1 cellular context compared by ENCODE assay signal in the genomic region with DNA sequence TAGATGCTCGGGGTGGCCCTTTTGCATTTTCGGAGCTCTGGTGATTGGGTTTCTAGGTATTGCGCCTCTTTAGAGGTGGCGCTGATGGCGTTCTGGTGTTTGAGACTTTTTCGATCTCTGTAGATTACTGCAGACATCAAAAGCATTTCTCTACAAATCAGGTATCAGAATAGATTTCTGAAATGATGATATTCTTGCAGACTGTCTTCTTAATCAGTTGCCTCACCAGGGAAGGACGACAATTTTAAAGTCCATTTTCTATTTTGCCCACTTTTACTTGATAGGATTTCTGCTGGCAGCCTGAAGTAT.
TF ChIP-seq lines count a peak whose summit lies in the region.

No MANE protein-coding gene starts in this region.

TF ChIP-seq in HepG2, 621 proteins besides CTCF, POLR2A, EP300 and RAD21 (continued from another document):
- TF ChIP-seq, protein P1, sequence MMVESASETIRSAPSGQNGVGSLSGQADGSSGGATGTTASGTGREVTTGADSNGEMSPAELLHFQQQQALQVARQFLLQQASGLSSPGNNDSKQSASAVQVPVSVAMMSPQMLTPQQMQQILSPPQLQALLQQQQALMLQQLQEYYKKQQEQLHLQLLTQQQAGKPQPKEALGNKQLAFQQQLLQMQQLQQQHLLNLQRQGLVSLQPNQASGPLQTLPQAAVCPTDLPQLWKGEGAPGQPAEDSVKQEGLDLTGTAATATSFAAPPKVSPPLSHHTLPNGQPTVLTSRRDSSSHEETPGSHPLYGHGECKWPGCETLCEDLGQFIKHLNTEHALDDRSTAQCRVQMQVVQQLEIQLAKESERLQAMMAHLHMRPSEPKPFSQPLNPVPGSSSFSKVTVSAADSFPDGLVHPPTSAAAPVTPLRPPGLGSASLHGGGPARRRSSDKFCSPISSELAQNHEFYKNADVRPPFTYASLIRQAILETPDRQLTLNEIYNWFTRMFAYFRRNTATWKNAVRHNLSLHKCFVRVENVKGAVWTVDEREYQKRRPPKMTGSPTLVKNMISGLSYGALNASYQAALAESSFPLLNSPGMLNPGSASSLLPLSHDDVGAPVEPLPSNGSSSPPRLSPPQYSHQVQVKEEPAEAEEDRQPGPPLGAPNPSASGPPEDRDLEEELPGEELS (CRISPR knock-in tag; IDR thresholded peaks at IDR 0.05), result no peak
- TF ChIP-seq, protein P2, sequence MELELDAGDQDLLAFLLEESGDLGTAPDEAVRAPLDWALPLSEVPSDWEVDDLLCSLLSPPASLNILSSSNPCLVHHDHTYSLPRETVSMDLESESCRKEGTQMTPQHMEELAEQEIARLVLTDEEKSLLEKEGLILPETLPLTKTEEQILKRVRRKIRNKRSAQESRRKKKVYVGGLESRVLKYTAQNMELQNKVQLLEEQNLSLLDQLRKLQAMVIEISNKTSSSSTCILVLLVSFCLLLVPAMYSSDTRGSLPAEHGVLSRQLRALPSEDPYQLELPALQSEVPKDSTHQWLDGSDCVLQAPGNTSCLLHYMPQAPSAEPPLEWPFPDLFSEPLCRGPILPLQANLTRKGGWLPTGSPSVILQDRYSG (CRISPR knock-in tag; IDR thresholded peaks at IDR 0.05), result no peak
- no peak for TF ChIP-seq ZBTB7A (CRISPR knock-in tag; IDR thresholded peaks at IDR 0.05)
- TF ChIP-seq KLF13 (CRISPR knock-in tag; IDR thresholded peaks at IDR 0.05), result no peak
